1 cellular context compared by ENCODE assay signal in genomic region chr2:128306931-128307460, GRCh38.
TF ChIP-seq lines count a peak whose summit lies in the region.

No MANE protein-coding gene starts in this region.

TF ChIP-seq in HCT116, 20 proteins besides CTCF, POLR2A, EP300 and RAD21 (continued from another document):
- TF ChIP-seq ZBTB33 (IDR thresholded peaks at IDR 0.05; ENCODE audit: extremely low read depth, insufficient replicate concordance, low read length), result no peak
- TF ChIP-seq ELF1 (IDR thresholded peaks at IDR 0.05; ENCODE audit: borderline replicate concordance, low read depth), result no peak
- TF ChIP-seq FOSL1 (IDR thresholded peaks at IDR 0.05; ENCODE audit: low read depth), result no peak
- no peak for TF ChIP-seq EGR1 (IDR thresholded peaks at IDR 0.05; ENCODE audit: low read depth)
- no peak for TF ChIP-seq ZFX (IDR thresholded peaks at IDR 0.05)
- no peak for TF ChIP-seq EZH2 (IDR thresholded peaks at IDR 0.05)
